30 cellular contexts compared by ENCODE assay signal in genomic region chr5:151961557-151961956, GRCh38. TPM values are rescaled to one million over a fixed set of nuclear protein-coding genes. Genes with fewer than 3 reads are reported as not detected.
"Had no signal": no experiment of that assay in that cellular context is flagged by ENCODE, and none has a peak within 500 bp of the region (broad histone marks: within the 10 kb centered on the region; RNA-seq: fewer than 3 reads in every experiment).

No MANE protein-coding gene starts in this region.

- H3K36me3 ChIP-seq: adrenal gland, ascending aorta, spleen, thyroid gland, upper lobe of right lung had no signal

- H3K4me3 ChIP-seq: adrenal gland, ascending aorta, lung, spleen, thyroid gland, upper lobe of right lung had no signal

- DNase-seq: activated B cell treated with CpG ODN at 0.5 μM for 24 hours; activated CD4-positive, alpha-beta T cell treated with anti-CD3 and anti-CD28 coated beads for 36 hours; activated CD4-positive, alpha-beta T cell treated with anti-CD3 and anti-CD28 coated beads, Interleukin-2, amount 50 U/mL, for 4 hours; activated CD8-positive, alpha-beta memory T cell treated with anti-CD3 and anti-CD28 coated beads for 24 hours; activated CD8-positive, alpha-beta memory T cell treated with anti-CD3 and anti-CD28 coated beads, Interleukin-2, amount 50 U/mL, for 4 hours; activated naive CD4-positive, alpha-beta T cell; activated T-cell treated with anti-CD3 and anti-CD28 coated beads, Interleukin-2, amount 50 U/mL, for 24 hours; adrenal gland; cerebellar nuclear complex; cortex of kidney; foreskin fibroblast; kidney; naive thymus-derived CD8-positive, alpha-beta T cell; retina; spleen; stimulated activated CD4-positive, alpha-beta T cell treated with anti-CD3 and anti-CD28 coated beads, Interleukin-4, amount 100 ng/mL, for 1 hour; stimulated activated naive CD8-positive, alpha-beta T cell treated with anti-CD3 and anti-CD28 coated beads, Interleukin-15, Interleukin-2, amounts not matched to agents 100 U/mL and 50 U/mL, for 24 hours; substantia nigra; T1000; thyroid gland; upper lobe of right lung had no signal

- H3K4me1 ChIP-seq: adrenal gland, ascending aorta, spleen, thyroid gland, upper lobe of right lung had no signal

- H3K4me3 Mint-ChIP-seq: activated B cell treated with CpG ODN at 0.5 μM for 24 hours; activated CD4-positive, alpha-beta T cell treated with anti-CD3 and anti-CD28 coated beads for 36 hours; activated naive CD8-positive, alpha-beta T cell; activated T-cell treated with anti-CD3 and anti-CD28 coated beads, Interleukin-2, amount 50 U/mL, for 24 hours; activated T-helper 17 cell treated with anti-CD3 and anti-CD28 coated beads, Interleukin-2, amount 50 U/mL, for 72 hours; naive thymus-derived CD8-positive, alpha-beta T cell; T-helper 1 cell treated with Interleukin-12 subunit alpha and Interleukin-12 subunit beta and Interleukin-4 antibody, amounts not matched to agents 30 μg/mL and 1 μg/mL, for 36 hours had no signal

- ATAC-seq: activated CD4-positive, alpha-beta T cell treated with anti-CD3 and anti-CD28 coated beads for 36 hours; activated T-helper 17 cell treated with anti-CD3 and anti-CD28 coated beads, Interleukin-2, amount 50 U/mL, for 72 hours; naive thymus-derived CD8-positive, alpha-beta T cell; stimulated activated naive CD8-positive, alpha-beta T cell treated with anti-CD3 and anti-CD28 coated beads, Interleukin-15, Interleukin-2, amounts not matched to agents 100 U/mL and 50 U/mL, for 24 hours; upper lobe of right lung had no signal

- H3K27me3 Mint-ChIP-seq: activated B cell treated with CpG ODN at 0.5 μM for 24 hours; activated CD4-positive, alpha-beta T cell treated with anti-CD3 and anti-CD28 coated beads for 36 hours; activated naive CD8-positive, alpha-beta T cell; activated T-cell treated with anti-CD3 and anti-CD28 coated beads, Interleukin-2, amount 50 U/mL, for 24 hours; activated T-helper 17 cell treated with anti-CD3 and anti-CD28 coated beads, Interleukin-2, amount 50 U/mL, for 72 hours had no signal

- H3K27me3 ChIP-seq: adrenal gland, ascending aorta, spleen, thyroid gland, upper lobe of right lung had no signal

- H3K9me3 Mint-ChIP-seq: activated T-cell treated with anti-CD3 and anti-CD28 coated beads, Interleukin-2, amount 50 U/mL, for 24 hours; activated T-helper 17 cell treated with anti-CD3 and anti-CD28 coated beads, Interleukin-2, amount 50 U/mL, for 72 hours; T-helper 1 cell treated with Interleukin-12 subunit alpha and Interleukin-12 subunit beta and Interleukin-4 antibody, amounts not matched to agents 30 μg/mL and 1 μg/mL, for 36 hours had no signal

- H3K9me3 ChIP-seq: adrenal gland, ascending aorta, spleen, thyroid gland, upper lobe of right lung had no signal

- H3K27ac ChIP-seq: adrenal gland, ascending aorta, spleen, thyroid gland, upper lobe of right lung had no signal

- H3K27ac Mint-ChIP-seq: activated B cell treated with CpG ODN at 0.5 μM for 24 hours; activated CD4-positive, alpha-beta T cell treated with anti-CD3 and anti-CD28 coated beads for 36 hours; activated naive CD8-positive, alpha-beta T cell; activated T-cell treated with anti-CD3 and anti-CD28 coated beads, Interleukin-2, amount 50 U/mL, for 24 hours; activated T-helper 17 cell treated with anti-CD3 and anti-CD28 coated beads, Interleukin-2, amount 50 U/mL, for 72 hours; naive thymus-derived CD8-positive, alpha-beta T cell; T-helper 1 cell treated with Interleukin-12 subunit alpha and Interleukin-12 subunit beta and Interleukin-4 antibody, amounts not matched to agents 30 μg/mL and 1 μg/mL, for 36 hours had no signal

RNA-seq across cellular contexts. Expression of gene GLRA1, which starts 36.9 kb away (rescaled TPM):
- total RNA-seq: activated B cell treated with CpG ODN at 0.5 μM for 24 hours; activated CD4-positive, alpha-beta T cell treated with anti-CD3 and anti-CD28 coated beads for 36 hours; activated T-helper 17 cell treated with anti-CD3 and anti-CD28 coated beads, Interleukin-2, amount 50 U/mL, for 72 hours; ascending aorta; epithelial cell of proximal tubule; fibroblast of lung; kidney; lung; naive thymus-derived CD8-positive, alpha-beta T cell; osteoblast; posterior vena cava; spleen; thyroid gland; upper lobe of right lung had no signal
- polyA plus RNA-seq: fibroblast of lung; lung; naive thymus-derived CD8-positive, alpha-beta T cell; spleen had no signal
